Comparison of ENCODE assay signal across 8 cellular contexts in the genomic region with DNA sequence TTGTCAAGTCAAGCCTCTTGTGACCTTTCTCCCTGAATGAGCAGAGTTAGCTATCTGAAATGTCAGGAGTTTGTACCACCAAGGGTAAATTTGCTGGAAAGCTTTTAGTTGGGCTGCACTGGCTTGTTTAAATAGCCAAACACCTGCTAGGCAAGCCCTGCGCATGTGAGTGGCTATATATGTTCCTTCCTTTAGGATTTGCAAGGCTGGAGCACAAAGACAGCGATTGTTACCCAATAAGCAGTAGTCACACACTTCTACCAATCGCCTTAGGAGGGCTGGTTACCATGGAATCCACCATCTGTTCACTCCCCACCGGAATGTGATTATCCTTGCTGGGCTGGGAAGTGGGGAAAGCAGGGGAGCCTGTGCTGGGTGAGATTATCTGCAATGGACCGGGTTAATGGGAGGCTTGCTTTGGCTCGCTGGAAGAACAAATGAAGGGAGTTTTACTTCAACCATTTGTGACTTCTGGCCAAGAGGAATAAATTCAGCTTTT.
DNase-seq lines count a peak whose midpoint lies in the region; TF ChIP-seq lines count a peak whose summit lies in the region.

No MANE protein-coding gene starts in this region.

- peaks cover 5% of the 10 kb centered on the region for H3K27me3 Mint-ChIP-seq in brain

- in situ Hi-C loops in Caki2 (cut with HindIII; ENCODE audit: low pct_unique_long_range_greater_than_20kb, low sequenced_read_pairs): no loop called here

- peak overlapping the region; percentile 33 to 35 for H3K4me3 ChIP-seq in stomach smooth muscle (ENCODE audit: low read length in 2 of 2)

- no peak for TF ChIP-seq CTCF in brain (conservative IDR thresholded peaks at IDR 0.05)

- H3K27ac Mint-ChIP-seq in brain: peak overlapping the region; percentile 95 to 99 (median 96)

- no peak overlapping the region for H3K27ac ChIP-seq in stomach smooth muscle (ENCODE audit: low read length)

- no peaks in the 10 kb centered on the region for H3K9me3 Mint-ChIP-seq in brain

- H3K9me3 ChIP-seq in stomach smooth muscle (ENCODE audit: control insufficient read depth in 2 of 2, low read length in 2 of 2): no peaks in the 10 kb centered on the region

- H3K27me3 ChIP-seq in stomach smooth muscle (ENCODE audit: control insufficient read depth in 1 of 2, insufficient read depth in 2 of 2, low read length in 2 of 2): no peaks in the 10 kb centered on the region

- DNase-seq in Caki2 (ENCODE audit: low read depth) (peak; percentile 16), NCI-H2029 treated with DMSO at 0.1 percent for 48 hours (lab: John Stamatoyannopoulos, UW) (peak; percentile 28), iPS-NIHi11 (ENCODE audit: low spot score) (peak; percentile 87), NOMO-1 (lab: John Stamatoyannopoulos, UW; ENCODE audit: unreplicated experiment in 2 of 2) (no peak), T-helper 1 cell (no peak)
- no peak for DNase-seq in activated CD4-positive, alpha-beta T cell treated with anti-CD3 and anti-CD28 coated beads, Interleukin-2, amount 50 U/mL, for 1 hour

- H3K4me1 ChIP-seq in stomach smooth muscle (ENCODE audit: control insufficient read depth, insufficient read depth, low read length): peaks cover 12% of the 10 kb centered on the region

- H3K9ac ChIP-seq in stomach smooth muscle (ENCODE audit: low read length in 2 of 2): no peak overlapping the region

- peaks cover 4% of the 10 kb centered on the region for H3K36me3 Mint-ChIP-seq in brain

- no peaks in the 10 kb centered on the region for H3K36me3 ChIP-seq in stomach smooth muscle (ENCODE audit: control insufficient read depth in 2 of 2, insufficient read depth in 2 of 2, low read length in 2 of 2)

- H3K4me3 Mint-ChIP-seq in brain: peak overlapping the region; percentile 89 to 97 (median 92)

- H3K4me1 Mint-ChIP-seq in brain: peaks cover 51% of the 10 kb centered on the region

Comparison
In these comparisons a context has a peak if more than half of its experiments do, and no peak if none do; other contexts are left out.
1. DNase-seq: peak in Caki2 (single experiment), NCI-H2029 treated with DMSO at 0.1 percent for 48 hours (single experiment) and iPS-NIHi11 (single experiment); none in activated CD4-positive, alpha-beta T cell treated with anti-CD3 and anti-CD28 coated beads, Interleukin-2, amount 50 U/mL, for 1 hour (single experiment), NOMO-1 (0 of 2) and T-helper 1 cell (0 of 5).